8 cellular contexts compared by ENCODE assay signal in the genomic region with DNA sequence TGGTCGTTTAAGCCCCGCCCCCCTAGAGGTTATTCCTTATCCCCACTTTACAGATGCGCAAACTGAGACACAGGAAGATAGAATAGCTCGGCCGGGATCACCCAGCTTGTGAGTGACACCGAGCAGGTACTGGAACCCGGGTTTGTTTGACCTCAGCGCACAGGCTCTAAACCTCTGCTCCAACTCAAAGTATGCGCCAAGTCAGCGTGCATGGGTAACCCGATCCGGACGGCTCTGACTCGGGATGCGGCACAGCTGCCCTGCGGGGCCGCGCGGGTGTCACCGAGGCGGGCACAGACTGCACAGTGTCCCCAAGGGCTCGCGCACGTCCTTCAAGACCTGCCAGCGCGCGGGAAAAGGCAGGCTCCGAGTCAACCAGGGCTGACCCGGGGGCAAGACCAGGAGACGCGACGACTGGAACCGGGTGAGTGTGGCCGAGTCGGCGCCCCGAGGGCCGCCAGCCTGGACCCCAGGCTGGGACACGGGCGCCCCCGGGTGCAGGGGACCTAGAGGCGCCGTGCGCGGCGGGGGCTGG.
DNase-seq lines count a peak whose midpoint lies in the region; ATAC-seq, FAIRE-seq and TF ChIP-seq lines count a peak whose summit lies in the region.

No MANE protein-coding gene starts in this region.

- peaks cover 76% of the 10 kb centered on the region for H3K79me2 ChIP-seq in SU-DHL-6 (ENCODE audit: insufficient read depth, low read length)

- no peaks in the 10 kb centered on the region for H3F3A ChIP-seq in SU-DHL-6 (ENCODE audit: insufficient read depth)

- H3K4me2 ChIP-seq in SU-DHL-6 (ENCODE audit: low read depth, low read length, poor library complexity, severe bottlenecking) = peak overlapping the region; percentile 71

- ATAC-seq in HG03439 (IDR thresholded peaks at IDR 0.05; ENCODE audit: unreplicated experiment) (no peak), HG03469 (IDR thresholded peaks at IDR 0.05; ENCODE audit: unreplicated experiment) (no peak), GM18517 (IDR thresholded peaks at IDR 0.05; ENCODE audit: unreplicated experiment) (no peak)

- no peaks in the 10 kb centered on the region for H3K9me3 ChIP-seq in SU-DHL-6 (ENCODE audit: insufficient read depth, low read length)
- no peaks in the 10 kb centered on the region for H3K9me3 ChIP-seq in effector memory CD4-positive, alpha-beta T cell (ENCODE audit: control insufficient read depth, low read length)

- H3K9ac ChIP-seq in SU-DHL-6 (ENCODE audit: low read length) (peak overlapping the region; percentile 78), rectal smooth muscle tissue (ENCODE audit: low read length) (no peak overlapping the region)

- H3K9me2 ChIP-seq in SU-DHL-6 (replicated peaks; ENCODE audit: insufficient read depth, low read length) = no peaks in the 10 kb centered on the region

- H3K36me3 ChIP-seq in SU-DHL-6 (ENCODE audit: low read length) = no peaks in the 10 kb centered on the region
- no peaks in the 10 kb centered on the region for H3K36me3 ChIP-seq in effector memory CD4-positive, alpha-beta T cell (ENCODE audit: control insufficient read depth, insufficient read depth, low read length)
- no peaks in the 10 kb centered on the region for H3K36me3 ChIP-seq in rectal smooth muscle tissue (ENCODE audit: control insufficient read depth, insufficient read depth, low read length)

- H2AFZ ChIP-seq in SU-DHL-6 (ENCODE audit: low read depth, low read length, severe bottlenecking) = peak overlapping the region; percentile 70

- 0 out of 2 replicates have a peak, but pooled peaks cover 3% of the 10 kb centered on the region for H4K20me1 ChIP-seq in SU-DHL-6 (ENCODE audit: low read depth, low read length)

- no peak for FAIRE-seq in D721Med (lab: Jason Lieb, UNC)

- CTCF ChIA-PET in HEK293T (lab: Yijun Ruan, JAX) = interaction anchor here (1.3 kb wide), 1 partner anchor 98 kb away, joined by 4 read pairs; no protein-coding TSS in a partner anchor

- peaks cover 11% of the 10 kb centered on the region for H3K4me1 ChIP-seq in effector memory CD4-positive, alpha-beta T cell (ENCODE audit: control insufficient read depth, insufficient read depth, low read length, poor library complexity, severe bottlenecking)
- no peaks in the 10 kb centered on the region for H3K4me1 ChIP-seq in rectal smooth muscle tissue (ENCODE audit: control insufficient read depth, insufficient read depth, low read length)

- DNase-seq in HEK293T (ENCODE audit: extremely low spot score) (no peak), D721Med (ENCODE audit: insufficient read length, low spot score) (no peak)
- DNase-seq in effector memory CD4-positive, alpha-beta T cell = no peak

- POLR2A ChIA-PET in HEK293T (lab: Yijun Ruan, JAX) = interaction anchor here (0.6 to 3.7 kb wide), 3 partner anchors 10 to 43 kb away, joined by 3 to 45 read pairs (median 26); no protein-coding TSS in a partner anchor

- peak overlapping the region; percentile 66 for H3K4me3 ChIP-seq in SU-DHL-6 (ENCODE audit: insufficient read depth, low read length, poor library complexity, severe bottlenecking)
- H3K4me3 ChIP-seq in effector memory CD4-positive, alpha-beta T cell (ENCODE audit: insufficient read depth, low read depth, low read length, poor library complexity, severe bottlenecking) = peak overlapping the region; percentile 68
- H3K4me3 ChIP-seq in rectal smooth muscle tissue (ENCODE audit: low read length) = peak overlapping the region; percentile 70

- TF ChIP-seq CTCF in SU-DHL-6 (IDR thresholded peaks at IDR 0.05; ENCODE audit: insufficient read depth, low read length, poor library complexity, severe bottlenecking) = no peak
- TF ChIP-seq CTCF in D721Med (IDR thresholded peaks at IDR 0.05; ENCODE audit: insufficient read depth, missing control alignments) = no peak

- H3K27me3 ChIP-seq in SU-DHL-6 (ENCODE audit: low read length) = no peaks in the 10 kb centered on the region
- no peaks in the 10 kb centered on the region for H3K27me3 ChIP-seq in effector memory CD4-positive, alpha-beta T cell (replicated peaks; ENCODE audit: control insufficient read depth, insufficient read depth, low read length, poor library complexity, severe bottlenecking)
- peaks cover 10% of the 10 kb centered on the region for H3K27me3 ChIP-seq in rectal smooth muscle tissue (ENCODE audit: control insufficient read depth, insufficient read depth, low read length)

- H3K27ac ChIP-seq in SU-DHL-6 (ENCODE audit: low read depth, low read length) (no peak overlapping the region), rectal smooth muscle tissue (ENCODE audit: low read depth, low read length) (no peak overlapping the region)
- no peak overlapping the region for H3K27ac ChIP-seq in effector memory CD4-positive, alpha-beta T cell (ENCODE audit: insufficient read depth, low read length, poor library complexity, severe bottlenecking)

TF ChIP-seq in HEK293T, 16 proteins besides CTCF, POLR2A, EP300 and RAD21:
- TF ChIP-seq FOXM1 (IDR thresholded peaks at IDR 0.05; ENCODE audit: borderline replicate concordance) = no peak
- TF ChIP-seq CTBP1 (IDR thresholded peaks at IDR 0.05; ENCODE audit: borderline replicate concordance) = peak; percentile 30; the same call in 1 of the 2 replicates
- no peak for TF ChIP-seq ELF4 (IDR thresholded peaks at IDR 0.05)
- TF ChIP-seq NFRKB (IDR thresholded peaks at IDR 0.05) = no peak
- TF ChIP-seq, protein P1, sequence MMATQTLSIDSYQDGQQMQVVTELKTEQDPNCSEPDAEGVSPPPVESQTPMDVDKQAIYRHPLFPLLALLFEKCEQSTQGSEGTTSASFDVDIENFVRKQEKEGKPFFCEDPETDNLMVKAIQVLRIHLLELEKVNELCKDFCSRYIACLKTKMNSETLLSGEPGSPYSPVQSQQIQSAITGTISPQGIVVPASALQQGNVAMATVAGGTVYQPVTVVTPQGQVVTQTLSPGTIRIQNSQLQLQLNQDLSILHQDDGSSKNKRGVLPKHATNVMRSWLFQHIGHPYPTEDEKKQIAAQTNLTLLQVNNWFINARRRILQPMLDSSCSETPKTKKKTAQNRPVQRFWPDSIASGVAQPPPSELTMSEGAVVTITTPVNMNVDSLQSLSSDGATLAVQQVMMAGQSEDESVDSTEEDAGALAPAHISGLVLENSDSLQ (IDR thresholded peaks at IDR 0.05) = peak; percentile 50; the same call in 1 of the 2 replicates
- TF ChIP-seq BHLHE40 (IDR thresholded peaks at IDR 0.05; ENCODE audit: borderline replicate concordance) = no peak
- TF ChIP-seq L3MBTL2 (conservative IDR thresholded peaks at IDR 0.05) = peak; percentile 54; the same call in 1 of the 2 replicates
TF ChIP-seq in HEK293T: peak in this region for 3.
